ENCODE assay signal across 16 cellular contexts in genomic region chr14:54444701-54445100, GRCh38. TPM values are rescaled to one million over a fixed set of nuclear protein-coding genes. Genes with fewer than 3 reads are reported as not detected.
DNase-seq lines count a peak whose midpoint lies in the region; TF ChIP-seq lines count a peak whose summit lies in the region.
"Had no signal": no experiment of that assay in that cellular context is flagged by ENCODE, and none has a peak within 500 bp of the region (broad histone marks: within the 10 kb centered on the region; RNA-seq: fewer than 3 reads in every experiment).

No MANE protein-coding gene starts in this region.

- H3K4me1 ChIP-seq in hepatocyte (ENCODE audit: insufficient read depth), result peaks cover 21% of the 10 kb centered on the region
- peaks cover 38% of the 10 kb centered on the region for H3K4me1 ChIP-seq in vagina

- H3K27me3 ChIP-seq in hepatocyte, result no peaks in the 10 kb centered on the region
- H3K27me3 ChIP-seq in vagina, result no peaks in the 10 kb centered on the region

- peak overlapping the region in 2 of 5 experiments; percentile 17 to 34 for H3K4me3 Mint-ChIP-seq in brain
- H3K4me3 Mint-ChIP-seq in activated CD4-positive, alpha-beta memory T cell treated with anti-CD3 and anti-CD28 coated beads, Interleukin-2, amount 10 ng/mL, durations not matched to agents 7 days and 5 days, result no peak overlapping the region
- H3K4me3 Mint-ChIP-seq: CD14-positive monocyte, HFFc6 had no signal

- peaks cover 0 to 3% (median 0%) of the 10 kb centered on the region in 5 experiments for H3K9me3 Mint-ChIP-seq in brain
- no peaks in the 10 kb centered on the region for H3K9me3 Mint-ChIP-seq in activated CD4-positive, alpha-beta memory T cell treated with anti-CD3 and anti-CD28 coated beads, Interleukin-2, amount 10 ng/mL, durations not matched to agents 7 days and 5 days
- H3K9me3 Mint-ChIP-seq: CD14-positive monocyte had no signal

- TF ChIP-seq CTCF in brain (conservative IDR thresholded peaks at IDR 0.05) (no peak), hepatocyte (IDR thresholded peaks at IDR 0.05; ENCODE audit: poor library complexity) (no peak), vagina (IDR thresholded peaks at IDR 0.05) (no peak), GM13977 (IDR thresholded peaks at IDR 0.05; ENCODE audit: extremely low read depth, insufficient read depth, missing control alignments) (no peak)

- peak overlapping the region; percentile 43 for H3K4me2 ChIP-seq in hepatocyte

- H3K27ac Mint-ChIP-seq in brain, result peak overlapping the region in 3 of 5 experiments; percentile 1 to 66 (median 61)
- H3K27ac Mint-ChIP-seq in activated CD4-positive, alpha-beta memory T cell treated with anti-CD3 and anti-CD28 coated beads, Interleukin-2, amount 10 ng/mL, durations not matched to agents 7 days and 5 days, result no peak overlapping the region
- H3K27ac Mint-ChIP-seq: HFFc6 had no signal

- no peak for TF ChIP-seq POLR2A in vagina (IDR thresholded peaks at IDR 0.05)

- H3K36me3 ChIP-seq in hepatocyte (replicated peaks; ENCODE audit: insufficient read depth, low read depth), result no peaks in the 10 kb centered on the region
- no peaks in the 10 kb centered on the region for H3K36me3 ChIP-seq in vagina

- 72% methylated on average over 7 of the region's 7 CpGs for WGBS in hepatocyte (ENCODE audit: low lambda C conversion rate, missing lambda C conversion rate)

- H2AFZ ChIP-seq in hepatocyte, result no peak overlapping the region

- H3K27ac ChIP-seq in hepatocyte (peak overlapping the region; percentile 83), vagina (peak overlapping the region; percentile 64)

- in situ Hi-C loops in GM13977 (cut with MboI; ENCODE audit: low pct_unique_long_range_greater_than_20kb, low sequenced_read_pairs, unreplicated experiment), result no loop called here

- H3K9me3 ChIP-seq in hepatocyte (ENCODE audit: low read depth) (no peaks in the 10 kb centered on the region), vagina (no peaks in the 10 kb centered on the region)

- H3K4me1 Mint-ChIP-seq in brain, result peaks cover 38% of the 10 kb centered on the region
- peaks cover 18% of the 10 kb centered on the region for H3K4me1 Mint-ChIP-seq in activated CD4-positive, alpha-beta memory T cell treated with anti-CD3 and anti-CD28 coated beads, Interleukin-2, amount 10 ng/mL, durations not matched to agents 7 days and 5 days

- CTCF ChIA-PET in activated CD4-positive, alpha-beta memory T cell treated with anti-CD3 and anti-CD28 coated beads, Interleukin-2, amount 10 ng/mL, durations not matched to agents 7 days and 5 days (lab: Charles Lee), result no interaction called here

- no peaks in the 10 kb centered on the region for H4K20me1 ChIP-seq in hepatocyte (ENCODE audit: insufficient read depth, poor library complexity, severe bottlenecking)

- H3K4me3 ChIP-seq in hepatocyte (no peak overlapping the region), vagina (no peak overlapping the region)

- intact Hi-C loops in vagina (cut with DNase I), result no loop called here

- POLR2A ChIA-PET in activated CD4-positive, alpha-beta memory T cell treated with anti-CD3 and anti-CD28 coated beads, Interleukin-2, amount 10 ng/mL, durations not matched to agents 7 days and 5 days (lab: Charles Lee), result no interaction called here

- no peaks in the 10 kb centered on the region for H3K9me2 ChIP-seq in hepatocyte (replicated peaks; ENCODE audit: insufficient read depth)

- peaks cover 3% of the 10 kb centered on the region for H3K27me3 Mint-ChIP-seq in brain
- peaks cover 10% of the 10 kb centered on the region for H3K27me3 Mint-ChIP-seq in activated CD4-positive, alpha-beta memory T cell treated with anti-CD3 and anti-CD28 coated beads, Interleukin-2, amount 10 ng/mL, durations not matched to agents 7 days and 5 days

- peaks cover 5% of the 10 kb centered on the region for H3K36me3 Mint-ChIP-seq in brain
- peaks cover 8% of the 10 kb centered on the region for H3K36me3 Mint-ChIP-seq in activated CD4-positive, alpha-beta memory T cell treated with anti-CD3 and anti-CD28 coated beads, Interleukin-2, amount 10 ng/mL, durations not matched to agents 7 days and 5 days (ENCODE audit: low read depth)
- H3K36me3 Mint-ChIP-seq: CD14-positive monocyte had no signal

- peak; percentile 41 for DNase-seq in EH (ENCODE audit: low read depth)
- DNase-seq in hepatocyte (ENCODE audit: low spot score), result no peak
- no peak for DNase-seq in vagina (ENCODE audit: extremely low spot score in 2 of 2)
- no peak for DNase-seq in activated CD4-positive, alpha-beta memory T cell treated with anti-CD3 and anti-CD28 coated beads, Interleukin-2, amount 10 ng/mL, durations not matched to agents 7 days and 5 days
- no peak for DNase-seq in HT-29 (ENCODE audit: low spot score)
- DNase-seq in GM13977 (ENCODE audit: low spot score), result no peak
- DNase-seq: DMS53, HFFc6, Karpas-422, NCI-H1105 treated with DMSO at 0.1 percent for 48 hours, NCI-H187 treated with DMSO at 0.1 percent for 48 hours, NCI-H2171, NCI-H774, SHP77 treated with DMSO at 0.1 percent for 48 hours had no signal

- peaks cover 9% of the 10 kb centered on the region for H3K79me2 ChIP-seq in hepatocyte

RNA-seq across cellular contexts. Expression of gene CNIH1, which starts 3.5 kb away (rescaled TPM):
- polyA plus RNA-seq in brain (ENCODE audit: insufficient read depth, low read depth, low replicate concordance), result 77.4 TPM
- total RNA-seq in hepatocyte, result 291 and 320 TPM in 2 replicates
- polyA plus RNA-seq in hepatocyte, result 173 and 201 TPM in 2 replicates
- 124 TPM for total RNA-seq in vagina
- total RNA-seq in activated CD4-positive, alpha-beta memory T cell treated with anti-CD3 and anti-CD28 coated beads, Interleukin-2, amount 10 ng/mL, durations not matched to agents 7 days and 5 days, result 10 to 100 TPM; 66.2 to 69.2 TPM
- total RNA-seq in HT-29 (2014; rRNA removed; shearing (Covaris generic)), result 23.0 and 41.3 TPM in 2 replicates

RNA-seq across cellular contexts. Expression of gene GMFB, which starts 44.1 kb away (rescaled TPM):
- polyA plus RNA-seq in brain (ENCODE audit: insufficient read depth, low read depth, low replicate concordance) (17.2 TPM), hepatocyte (41.8 and 47.3 TPM in 2 replicates)
- total RNA-seq in hepatocyte (80.7 and 138 TPM in 2 replicates), vagina (24.1 TPM)
- total RNA-seq in activated CD4-positive, alpha-beta memory T cell treated with anti-CD3 and anti-CD28 coated beads, Interleukin-2, amount 10 ng/mL, durations not matched to agents 7 days and 5 days, result 10 to 100 TPM; 35.1 to 37.1 TPM
- total RNA-seq in HT-29 (2014; rRNA removed; shearing (Covaris generic)), result 15.6 and 18.1 TPM in 2 replicates

RNA-seq across cellular contexts. Expression of gene CDKN3, which starts 47.9 kb away (rescaled TPM):
- polyA plus RNA-seq in brain (ENCODE audit: insufficient read depth, low read depth, low replicate concordance), result 39.5 TPM
- total RNA-seq in hepatocyte, result 11.7 and 17.5 TPM in 2 replicates
- polyA plus RNA-seq in hepatocyte, result 18.8 and 19.3 TPM in 2 replicates
- 6.6 TPM for total RNA-seq in vagina
- total RNA-seq in activated CD4-positive, alpha-beta memory T cell treated with anti-CD3 and anti-CD28 coated beads, Interleukin-2, amount 10 ng/mL, durations not matched to agents 7 days and 5 days, result 10 to 100 TPM; 76.3 to 79.6 TPM
- 28.7 and 31.5 TPM in 2 replicates for total RNA-seq in HT-29 (2014; rRNA removed; shearing (Covaris generic))
